Comparison of ENCODE assay signal across 16 cellular contexts in the genomic region with DNA sequence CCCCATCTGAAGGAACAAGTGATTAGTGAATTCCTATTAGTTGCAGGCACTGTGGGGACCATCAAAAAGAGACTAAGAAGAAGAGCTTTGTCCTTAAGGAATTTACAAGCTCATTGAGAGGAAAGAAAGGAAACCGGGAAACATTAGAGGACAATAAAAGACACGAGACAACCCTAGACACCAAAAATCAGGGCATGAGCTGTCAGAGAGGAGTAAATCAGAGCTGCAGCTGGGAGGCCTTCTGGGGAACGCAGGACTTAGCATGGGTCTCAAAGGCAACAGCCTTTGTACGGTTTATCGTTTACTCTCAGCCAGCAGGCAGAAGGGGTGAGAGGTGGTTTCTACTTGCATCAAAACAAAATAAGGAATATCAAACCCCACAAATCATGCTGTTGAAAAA. TPM values are rescaled to one million over a fixed set of nuclear protein-coding genes. Genes with fewer than 3 reads are reported as not detected.
DNase-seq lines count a peak whose midpoint lies in the region; TF ChIP-seq lines count a peak whose summit lies in the region.
"Had no signal": no experiment of that assay in that cellular context is flagged by ENCODE, and none has a peak within 500 bp of the region (broad histone marks: within the 10 kb centered on the region; RNA-seq: fewer than 3 reads in every experiment).

No MANE protein-coding gene starts in this region.

- H2AK5ac ChIP-seq in neuronal stem cell (ENCODE audit: low read depth, low read length), result no peak overlapping the region

- H2BK120ac ChIP-seq in neuronal stem cell (ENCODE audit: low read depth, low read length), result no peak overlapping the region

- no peaks in the 10 kb centered on the region for H3K9me3 Mint-ChIP-seq in mesothelial cell of epicardium
- H3K9me3 Mint-ChIP-seq: GM23338 had no signal

- H3K27ac ChIP-seq in ectodermal cell (ENCODE audit: insufficient read depth, low read depth, low read length, poor library complexity, severe bottlenecking) (peak overlapping the region; percentile 36), neuronal stem cell (replicated peaks; ENCODE audit: low read length) (peak overlapping the region; percentile 59)
- H3K27ac ChIP-seq: A549, C4-2B had no signal

- no peak overlapping the region for H3K4me3 Mint-ChIP-seq in mesothelial cell of epicardium
- H3K4me3 Mint-ChIP-seq: CD4-positive, alpha-beta memory T cell; GM23338 had no signal

- H3K27me3 ChIP-seq in ectodermal cell (ENCODE audit: control insufficient read depth, insufficient read depth, low read length, poor library complexity, severe bottlenecking) (no peaks in the 10 kb centered on the region), neuronal stem cell (ENCODE audit: control insufficient read depth in 3 of 3, insufficient read depth in 3 of 3, low read depth in 1 of 3, low read length in 3 of 3) (no peaks in the 10 kb centered on the region)
- H3K27me3 ChIP-seq: BE2C had no signal

- DNase-seq in mesothelial cell of epicardium (ENCODE audit: low spot score in 2 of 2, unreplicated experiment in 2 of 2) (no peak), neuronal stem cell (ENCODE audit: low spot score) (peak; percentile 32), NK-92 (lab: John Stamatoyannopoulos, UW; ENCODE audit: unreplicated experiment) (no peak), NCI-H1694 (lab: John Stamatoyannopoulos, UW) (no peak), NCI-H2171 (lab: John Stamatoyannopoulos, UW) (no peak)
- DNase-seq: BE2C; CD4-positive, alpha-beta memory T cell; COR-L47; DMS153; DMS79 treated with DMSO at 0.1 percent for 48 hours; EL; H7 had no signal

- no peak overlapping the region for H4K8ac ChIP-seq in neuronal stem cell (ENCODE audit: low read depth, low read length)

- no peak overlapping the region for H3K14ac ChIP-seq in neuronal stem cell (ENCODE audit: low read length)

- H3K18ac ChIP-seq in neuronal stem cell (ENCODE audit: low read length), result peak overlapping the region; percentile 4

- H3K4me3 ChIP-seq in ectodermal cell (ENCODE audit: insufficient read depth, low read depth, low read length) (no peak overlapping the region), neuronal stem cell (ENCODE audit: low read length in 2 of 2) (no peak overlapping the region)
- H3K4me3 ChIP-seq: A549, GM23338 had no signal

- H3K23ac ChIP-seq in neuronal stem cell (ENCODE audit: low read depth, low read length, poor library complexity), result no peak overlapping the region

- H2BK15ac ChIP-seq in neuronal stem cell (ENCODE audit: low read length), result no peak overlapping the region

- H3K36me3 ChIP-seq in ectodermal cell (ENCODE audit: control insufficient read depth, insufficient read depth, low read length), result no peaks in the 10 kb centered on the region
- no peaks in the 10 kb centered on the region for H3K36me3 ChIP-seq in neuronal stem cell (replicated peaks in 1 of 2; ENCODE audit: control insufficient read depth in 2 of 2, insufficient read depth in 2 of 2, low read length in 2 of 2)
- H3K36me3 ChIP-seq: BE2C had no signal

- no peak for TF ChIP-seq CTCF in mesothelial cell of epicardium (IDR thresholded peaks at IDR 0.05; ENCODE audit: unreplicated experiment)

- H2BK12ac ChIP-seq in neuronal stem cell (ENCODE audit: low read length), result no peak overlapping the region

- 48 to 55% methylated on average over 5 of the region's 5 CpGs for WGBS in ectodermal cell, 2 experiments
- WGBS in neuronal stem cell (ENCODE audit: extremely low coverage in 2 of 2, insufficient read length in 2 of 2, insufficient replicate concordance in 1 of 2), 2 donors, result no CpG with 5 or more reads among the region's 5 CpGs

- H2AFZ ChIP-seq in neuronal stem cell (ENCODE audit: low read length), result no peak overlapping the region
- H2AFZ ChIP-seq: GM23338 had no signal

- H3K4ac ChIP-seq in neuronal stem cell (ENCODE audit: low read length), result no peak overlapping the region

- H3K9ac ChIP-seq in neuronal stem cell (ENCODE audit: low read depth, low read length, poor library complexity), result no peak overlapping the region

- H3K4me2 ChIP-seq in neuronal stem cell (ENCODE audit: insufficient read depth, low read length, poor library complexity, severe bottlenecking), result no peak overlapping the region
- H3K4me2 ChIP-seq: A549, GM23338 had no signal

- peak overlapping the region; percentile 30 for H3K27ac Mint-ChIP-seq in mesothelial cell of epicardium
- H3K27ac Mint-ChIP-seq: CD4-positive, alpha-beta memory T cell; GM23338 had no signal

- H3K4me1 ChIP-seq in ectodermal cell (ENCODE audit: control insufficient read depth, insufficient read depth, low read length) (peaks cover 16% of the 10 kb centered on the region), neuronal stem cell (ENCODE audit: control insufficient read depth in 2 of 2, insufficient read depth in 1 of 2, low read depth in 1 of 2, low read length in 2 of 2) (peaks cover 0 to 12% of the 10 kb centered on the region in 2 donors)
- H3K4me1 ChIP-seq: A549, BE2C had no signal

- no peak overlapping the region for H4K91ac ChIP-seq in neuronal stem cell (ENCODE audit: low read depth, low read length, poor library complexity)

- no peaks in the 10 kb centered on the region for H3K27me3 Mint-ChIP-seq in mesothelial cell of epicardium (ENCODE audit: low read depth)

- no peaks in the 10 kb centered on the region for H3K36me3 Mint-ChIP-seq in mesothelial cell of epicardium
- H3K36me3 Mint-ChIP-seq: CD4-positive, alpha-beta memory T cell had no signal

- no peak overlapping the region for H2BK5ac ChIP-seq in neuronal stem cell (ENCODE audit: low read length)

- no peaks in the 10 kb centered on the region for H3K79me1 ChIP-seq in neuronal stem cell (ENCODE audit: low read depth, low read length)

- H3K9me3 ChIP-seq in ectodermal cell (ENCODE audit: control insufficient read depth, low read length), result no peaks in the 10 kb centered on the region
- H3K9me3 ChIP-seq in neuronal stem cell (replicated peaks in 1 of 2; ENCODE audit: control insufficient read depth in 2 of 2, insufficient read depth in 1 of 2, low read depth in 1 of 2, low read length in 2 of 2), result no peaks in the 10 kb centered on the region
- H3K9me3 ChIP-seq: A549, BE2C had no signal

- H3K4me1 Mint-ChIP-seq in mesothelial cell of epicardium, result peaks cover 42% of the 10 kb centered on the region

RNA-seq across cellular contexts. Expression of a gene that starts 45.1 kb away (rescaled TPM):
- 2.1 TPM for polyA plus RNA-seq in ectodermal cell (2013, experiment 1 of 4)
- 2.7 TPM for polyA plus RNA-seq in ectodermal cell (2013, experiment 2 of 4)
- polyA plus RNA-seq in ectodermal cell (2013, experiment 3 of 4), result 2.5 TPM
- 2.6 TPM for polyA plus RNA-seq in ectodermal cell (2013, experiment 4 of 4)
- 29.8 to 31.3 TPM (median 30.6 TPM) in 3 replicates for total RNA-seq in mesothelial cell of epicardium
- polyA plus RNA-seq in neuronal stem cell (2013, experiment 1 of 2), result 1.4 TPM
- polyA plus RNA-seq in neuronal stem cell (2013, experiment 2 of 2), result 1.5 TPM
- total RNA-seq: CD4-positive, alpha-beta memory T cell had no signal
